Comparison of ENCODE assay signal across 8 cellular contexts in genomic region chr11:62546244-62546936, GRCh38. TPM values are rescaled to one million over a fixed set of nuclear protein-coding genes. Genes with fewer than 3 reads are reported as not detected.
DNase-seq lines count a peak whose midpoint lies in the region; ATAC-seq and TF ChIP-seq lines count a peak whose summit lies in the region.

AHNAK (minus strand) TSS chr11:62546806; CDS start chr11:62536098, 10,708 bp downstream.

- CTCF ChIA-PET in BJ (lab: Yijun Ruan, JAX) = interaction anchor here (0.6 to 6.7 kb wide), 9 partner anchors 11 to 148 kb away, joined by 3 to 95 read pairs (median 6); partner anchors contain the start of gene TUT1
- CTCF ChIA-PET in HEK293T (lab: Yijun Ruan, JAX) = interaction anchor here (0.7 to 1.1 kb wide), 3 partner anchors 14 to 153 kb away, joined by 3 read pairs; no protein-coding TSS in a partner anchor
- CTCF ChIA-PET in SK-N-SH (lab: Yijun Ruan, JAX) = interaction anchor here (0.7 to 10.9 kb wide), 6 partner anchors 10 to 166 kb away, joined by 4 to 183 read pairs (median 10); no protein-coding TSS in a partner anchor

- peaks cover 41% of the 10 kb centered on the region for H4K20me1 ChIP-seq in SK-N-SH (ENCODE audit: insufficient read depth)

- H3K27ac ChIP-seq in SK-N-SH (ENCODE audit: low read depth in 2 of 2, low read length in 1 of 2) = peak within 1 kb of the TSS; percentile 74 to 82
- peak within 1 kb of the TSS in 4 of 5 donors; percentile 78 to 96 (median 86) for H3K27ac ChIP-seq in adrenal gland
- peak within 1 kb of the TSS; percentile 94 to 100 (median 99) for H3K27ac ChIP-seq in heart left ventricle

- H3F3A ChIP-seq in SK-N-SH (replicated peaks; ENCODE audit: insufficient read depth) = peaks cover 16% of the 10 kb centered on the region

- peaks cover 76% of the 10 kb centered on the region for H3K79me2 ChIP-seq in SK-N-SH (ENCODE audit: insufficient read depth)

- H3K27me3 ChIP-seq in BJ (ENCODE audit: control insufficient read depth, insufficient read depth, low read length) = no peaks in the 10 kb centered on the region
- H3K27me3 ChIP-seq in SK-N-SH (ENCODE audit: insufficient read depth) = no peaks in the 10 kb centered on the region
- no peaks in the 10 kb centered on the region for H3K27me3 ChIP-seq in adrenal gland
- H3K27me3 ChIP-seq in heart left ventricle = no peaks in the 10 kb centered on the region

- DNase-seq in BJ (ENCODE audit: low read depth) = no peak
- DNase-seq in HEK293T (ENCODE audit: extremely low spot score) = peak; percentile 65
- peak; percentile 87 for DNase-seq in SK-N-SH
- peak; percentile 64 to 87 (median 82) for DNase-seq in adrenal gland
- peak; percentile 89 to 94 (median 90) for DNase-seq in heart left ventricle
- DNase-seq in posterior vena cava (ENCODE audit: low spot score) = peak; percentile 95
- DNase-seq in NCI-H2029 treated with DMSO at 0.1 percent for 48 hours (lab: John Stamatoyannopoulos, UW) = no peak

- H3K4me3 ChIP-seq in BJ (ENCODE audit: low read depth, low read length) = peak within 1 kb of the TSS; percentile 96
- peak within 1 kb of the TSS; percentile 75 to 98 for H3K4me3 ChIP-seq in SK-N-SH (ENCODE audit: low read depth in 2 of 2, low read length in 1 of 2)
- H3K4me3 ChIP-seq in adrenal gland = peak within 1 kb of the TSS; percentile 7 to 95 (median 76)
- peak within 1 kb of the TSS; percentile 71 to 100 (median 98) for H3K4me3 ChIP-seq in heart left ventricle

- TF ChIP-seq RAD21 in SK-N-SH (IDR thresholded peaks at IDR 0.05; ENCODE audit: low read length) = no peak

- no peak for TF ChIP-seq EP300 in SK-N-SH (IDR thresholded peaks at IDR 0.05; ENCODE audit: borderline replicate concordance in 1 of 2, low read depth in 1 of 2, low read length in 1 of 2)

- no peak for TF ChIP-seq CTCF in BJ (IDR thresholded peaks at IDR 0.05; ENCODE audit: insufficient read depth, low read depth, low read length)
- TF ChIP-seq CTCF in SK-N-SH (IDR thresholded peaks at IDR 0.05) = no peak
- peak in 2 of 6 experiments; percentile 1 to 11 for TF ChIP-seq CTCF in adrenal gland (IDR thresholded peaks at IDR 0.05)
- TF ChIP-seq CTCF in heart left ventricle (IDR thresholded peaks at IDR 0.05) = no peak

- 0 out of 2 replicates have a peak within 1 kb of the TSS, but pooled peaks have one; percentile 46 for H2AFZ ChIP-seq in SK-N-SH (ENCODE audit: low read depth)

- TF ChIP-seq POLR2A in adrenal gland (IDR thresholded peaks at IDR 0.05) (peak; percentile 57 to 90), heart left ventricle (IDR thresholded peaks at IDR 0.05) (peak in 1 of 2 donors; percentile 96)

- POLR2A ChIA-PET in BJ (lab: Charles Lee) (interaction anchor here (0.6 to 1.2 kb wide), 5 partner anchors 9 to 122 kb away, joined by 3 to 11 read pairs (median 5); no protein-coding TSS in a partner anchor), HEK293T (lab: Yijun Ruan, JAX) (interaction anchor here (0.9 to 1.1 kb wide), 5 partner anchors 9 to 45 kb away, joined by 3 to 7 read pairs (median 5); partner anchors contain the start of genes EEF1G and TUT1), SK-N-SH (lab: Yijun Ruan, JAX) (interaction anchor here (0.6 to 2.1 kb wide), 5 partner anchors 9 to 151 kb away, joined by 3 to 9 read pairs (median 3); partner anchors contain the start of gene EEF1G)

- H3K4me2 ChIP-seq in SK-N-SH = peak within 1 kb of the TSS; percentile 98

- H3K4me1 ChIP-seq in SK-N-SH (ENCODE audit: control insufficient read depth in 1 of 2, insufficient read depth in 2 of 2, low read depth in 1 of 2, low read length in 1 of 2) (peaks cover 23 to 40% of the 10 kb centered on the region in 2 experiments; a peak in 3 of 4 replicates), adrenal gland (replicated peaks in 1 of 2) (peaks cover 29 to 54% of the 10 kb centered on the region in 2 donors), heart left ventricle (peaks cover 16 to 81% (median 62%) of the 10 kb centered on the region in 12 donors)

- ATAC-seq in heart left ventricle (peak; percentile 35 to 69 (median 52)), GM18517 (IDR thresholded peaks at IDR 0.05; ENCODE audit: unreplicated experiment) (no peak)

- peak within 1 kb of the TSS; percentile 99 for H3K9ac ChIP-seq in SK-N-SH

- H3K9me3 ChIP-seq in SK-N-SH (no peaks in the 10 kb centered on the region), adrenal gland (replicated peaks in 1 of 3) (no peaks in the 10 kb centered on the region), heart left ventricle (no peaks in the 10 kb centered on the region)

- intact Hi-C loops in adrenal gland (cut with DNase I) = no loop called here
- intact Hi-C loops in heart left ventricle (cut with DNase I) = loop anchor here in 4 of 10 donors (2.0 to 10.0 kb wide), 4 partner anchors 14 to 152 kb away; no protein-coding TSS in a partner anchor
- intact Hi-C loops in posterior vena cava (cut with DNase I) = loop anchor here in 1 of 2 donors (5.0 kb wide), 1 partner anchor 104 kb away; no protein-coding TSS in a partner anchor

- WGBS in SK-N-SH (ENCODE audit: low lambda C conversion rate) = 0% methylated on average over 2 of the region's 69 CpGs
- 0 to 1% (median 0%) methylated on average over 14 to 69 of the region's 69 CpGs for WGBS in adrenal gland, 4 donors
- 0 to 1% (median 0%) methylated on average over 30 to 69 of the region's 69 CpGs for WGBS in heart left ventricle, 4 donors

- H3K36me3 ChIP-seq in BJ (ENCODE audit: control insufficient read depth, insufficient read depth, low read length) (peaks cover 4% of the 10 kb centered on the region; the same call in 1 of the 2 replicates), SK-N-SH (replicated peaks in 1 of 2; ENCODE audit: control insufficient read depth in 1 of 2, insufficient read depth in 2 of 2, low read length in 1 of 2) (peaks cover 0 to 5% of the 10 kb centered on the region in 2 experiments), adrenal gland (replicated peaks in 1 of 2) (no peaks in the 10 kb centered on the region), heart left ventricle (no peaks in the 10 kb centered on the region)

- no peaks in the 10 kb centered on the region for H3K9me2 ChIP-seq in SK-N-SH

TF ChIP-seq in HEK293T, 16 proteins besides CTCF, POLR2A, EP300 and RAD21:
- TF ChIP-seq HDGF (IDR thresholded peaks at IDR 0.05; ENCODE audit: borderline replicate concordance) (no peak), SUZ12 (IDR thresholded peaks at IDR 0.05) (no peak), FOXM1 (IDR thresholded peaks at IDR 0.05; ENCODE audit: borderline replicate concordance) (no peak), L3MBTL2 (conservative IDR thresholded peaks at IDR 0.05) (no peak), FOXA1 (IDR thresholded peaks at IDR 0.05) (no peak), FOXK2 (IDR thresholded peaks at IDR 0.05) (no peak), NFRKB (IDR thresholded peaks at IDR 0.05) (no peak), LEF1 (IDR thresholded peaks at IDR 0.05; ENCODE audit: borderline replicate concordance) (no peak), ZNF384 (IDR thresholded peaks at IDR 0.05) (no peak), PKNOX1 (IDR thresholded peaks at IDR 0.05) (no peak), SP1 (IDR thresholded peaks at IDR 0.05) (no peak), TARDBP (IDR thresholded peaks at IDR 0.05) (no peak)

TF ChIP-seq in SK-N-SH, 30 proteins besides CTCF, POLR2A, EP300 and RAD21:
- no peak for TF ChIP-seq CHD2 (IDR thresholded peaks at IDR 0.05; ENCODE audit: low read length, partially characterized antibody)
- TF ChIP-seq MAX (IDR thresholded peaks at IDR 0.05; ENCODE audit: low read depth) = peak; percentile 5; the same call in 1 of the 2 replicates
- TF ChIP-seq REST (IDR thresholded peaks at IDR 0.05; ENCODE audit: low read depth, low read length) = 0 out of 2 replicates have a peak, but pooled peaks have one; percentile 13
- no peak for TF ChIP-seq RFX5 (IDR thresholded peaks at IDR 0.05; ENCODE audit: low read length)
- peak; percentile 80 for TF ChIP-seq TAF1 (IDR thresholded peaks at IDR 0.05; ENCODE audit: borderline replicate concordance, low read depth, low read length)
- no peak for TF ChIP-seq YY1 (IDR thresholded peaks at IDR 0.05; ENCODE audit: low read depth)
- no peak for TF ChIP-seq FOSL2 (IDR thresholded peaks at IDR 0.05; ENCODE audit: borderline replicate concordance, low read depth)
- no peak for TF ChIP-seq JUND (IDR thresholded peaks at IDR 0.05)
- TF ChIP-seq POLR2AphosphoS5 (IDR thresholded peaks at IDR 0.05; ENCODE audit: low read depth, low read length) = peak; percentile 93

RNA-seq across cellular contexts. Expression of gene AHNAK, which starts in this region (rescaled TPM):
- polyA plus RNA-seq in BJ (2011; rRNA removed) (145 and 185 TPM in 2 replicates), SK-N-SH (2012; rRNA removed) (57.8 and 62.3 TPM in 2 replicates), adrenal gland (10 to 100 TPM; 32.0 to 35.4 (median 32.7) TPM), heart left ventricle (100 to 1,000 TPM in 1 of 2 donors, 10 to 100 TPM in 1; 84.4 to 251 TPM)
- 360 and 464 TPM in 2 replicates for polyA minus RNA-seq in BJ (2011; rRNA and poly(A)+ RNA removed)
- polyA plus RNA-seq in SK-N-SH (2012; cell fraction: cytosol; rRNA removed) = 49.7 and 55.0 TPM in 2 replicates
- 78.7 and 115 TPM in 2 replicates for polyA plus RNA-seq in SK-N-SH (2012; cell fraction: nucleus; rRNA removed)
- total RNA-seq in adrenal gland (100 to 1,000 TPM; 121 to 307 (median 204) TPM), heart left ventricle (100 to 1,000 TPM; 251 to 861 (median 409) TPM), posterior vena cava (100 to 1,000 TPM; 938 to 955 TPM)

Comparison
In these comparisons a context has a peak if more than half of its experiments do, and no peak if none do; other contexts are left out.
1. DNase-seq: peak in HEK293T (single experiment), SK-N-SH (single experiment), adrenal gland (7 of 7), heart left ventricle (5 of 5) and posterior vena cava (single experiment); none in BJ (single experiment) and NCI-H2029 treated with DMSO at 0.1 percent for 48 hours (single experiment).
2. Peak in every context shown above with its lines, with median percentiles within 50 percentile points of each other: H3K4me3 ChIP-seq and H3K27ac ChIP-seq.